In the genomic region with DNA sequence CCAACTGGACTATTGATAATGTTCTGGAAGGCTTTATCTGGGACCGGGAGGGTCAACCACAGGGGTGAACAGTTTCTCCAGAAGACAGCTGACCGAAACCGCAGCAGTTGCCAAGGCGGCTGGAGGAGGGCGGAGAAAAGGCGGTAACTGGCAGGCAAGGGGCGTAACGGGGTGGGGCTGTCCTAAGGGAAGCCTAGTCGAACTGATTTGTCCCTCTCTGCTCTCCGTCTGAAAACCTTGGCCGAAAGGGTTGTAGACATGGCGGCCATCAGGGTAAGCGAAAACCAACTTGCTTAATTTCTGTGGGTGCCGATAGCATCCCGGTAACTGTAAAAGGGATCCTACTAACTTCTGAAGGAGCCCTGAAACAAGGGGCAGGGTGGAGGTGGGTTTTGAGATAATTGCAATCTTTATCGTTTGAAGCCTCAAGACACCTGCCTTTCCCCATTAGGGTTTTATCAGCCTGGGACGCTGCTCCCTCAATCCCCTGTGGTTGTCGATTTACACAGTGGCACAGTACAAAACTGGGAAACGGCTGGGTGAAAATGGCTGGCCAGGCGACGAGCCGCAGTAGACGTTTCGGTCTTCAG, we compare ENCODE assay signal across 1 cellular context.
TF ChIP-seq lines count a peak whose summit lies in the region.

A gene with protein sequence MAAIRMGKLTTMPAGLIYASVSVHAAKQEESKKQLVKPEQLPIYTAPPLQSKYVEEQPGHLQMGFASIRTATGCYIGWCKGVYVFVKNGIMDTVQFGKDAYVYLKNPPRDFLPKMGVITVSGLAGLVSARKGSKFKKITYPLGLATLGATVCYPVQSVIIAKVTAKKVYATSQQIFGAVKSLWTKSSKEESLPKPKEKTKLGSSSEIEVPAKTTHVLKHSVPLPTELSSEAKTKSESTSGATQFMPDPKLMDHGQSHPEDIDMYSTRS (plus strand): TSS at position 223 of the 590 bp plus-strand sequence. CDS start 36 bp downstream, at position 259.

TF ChIP-seq in HepG2, 621 proteins besides CTCF, POLR2A, EP300 and RAD21 (continued from another document and continues in another):
- TF ChIP-seq, protein P1, sequence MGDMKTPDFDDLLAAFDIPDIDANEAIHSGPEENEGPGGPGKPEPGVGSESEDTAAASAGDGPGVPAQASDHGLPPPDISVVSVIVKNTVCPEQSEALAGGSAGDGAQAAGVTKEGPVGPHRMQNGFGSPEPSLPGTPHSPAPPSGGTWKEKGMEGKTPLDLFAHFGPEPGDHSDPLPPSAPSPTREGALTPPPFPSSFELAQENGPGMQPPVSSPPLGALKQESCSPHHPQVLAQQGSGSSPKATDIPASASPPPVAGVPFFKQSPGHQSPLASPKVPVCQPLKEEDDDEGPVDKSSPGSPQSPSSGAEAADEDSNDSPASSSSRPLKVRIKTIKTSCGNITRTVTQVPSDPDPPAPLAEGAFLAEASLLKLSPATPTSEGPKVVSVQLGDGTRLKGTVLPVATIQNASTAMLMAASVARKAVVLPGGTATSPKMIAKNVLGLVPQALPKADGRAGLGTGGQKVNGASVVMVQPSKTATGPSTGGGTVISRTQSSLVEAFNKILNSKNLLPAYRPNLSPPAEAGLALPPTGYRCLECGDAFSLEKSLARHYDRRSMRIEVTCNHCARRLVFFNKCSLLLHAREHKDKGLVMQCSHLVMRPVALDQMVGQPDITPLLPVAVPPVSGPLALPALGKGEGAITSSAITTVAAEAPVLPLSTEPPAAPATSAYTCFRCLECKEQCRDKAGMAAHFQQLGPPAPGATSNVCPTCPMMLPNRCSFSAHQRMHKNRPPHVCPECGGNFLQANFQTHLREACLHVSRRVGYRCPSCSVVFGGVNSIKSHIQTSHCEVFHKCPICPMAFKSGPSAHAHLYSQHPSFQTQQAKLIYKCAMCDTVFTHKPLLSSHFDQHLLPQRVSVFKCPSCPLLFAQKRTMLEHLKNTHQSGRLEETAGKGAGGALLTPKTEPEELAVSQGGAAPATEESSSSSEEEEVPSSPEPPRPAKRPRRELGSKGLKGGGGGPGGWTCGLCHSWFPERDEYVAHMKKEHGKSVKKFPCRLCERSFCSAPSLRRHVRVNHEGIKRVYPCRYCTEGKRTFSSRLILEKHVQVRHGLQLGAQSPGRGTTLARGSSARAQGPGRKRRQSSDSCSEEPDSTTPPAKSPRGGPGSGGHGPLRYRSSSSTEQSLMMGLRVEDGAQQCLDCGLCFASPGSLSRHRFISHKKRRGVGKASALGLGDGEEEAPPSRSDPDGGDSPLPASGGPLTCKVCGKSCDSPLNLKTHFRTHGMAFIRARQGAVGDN (CRISPR knock-in tag; IDR thresholded peaks at IDR 0.05), result peak; percentile 24; the same call in 1 of the 2 replicates
- no peak for TF ChIP-seq ZNF572 (CRISPR knock-in tag; IDR thresholded peaks at IDR 0.05)
- no peak for TF ChIP-seq PTBP1 (IDR thresholded peaks at IDR 0.05; ENCODE audit: low read depth, low read length, poor library complexity, severe bottlenecking)
- TF ChIP-seq ZNF34 (CRISPR knock-in tag; IDR thresholded peaks at IDR 0.05; ENCODE audit: borderline replicate concordance), result no peak
- no peak for TF ChIP-seq LCORL (IDR thresholded peaks at IDR 0.05)
- no peak for TF ChIP-seq LCORL (CRISPR knock-in tag; IDR thresholded peaks at IDR 0.05)
- TF ChIP-seq, protein P2, sequence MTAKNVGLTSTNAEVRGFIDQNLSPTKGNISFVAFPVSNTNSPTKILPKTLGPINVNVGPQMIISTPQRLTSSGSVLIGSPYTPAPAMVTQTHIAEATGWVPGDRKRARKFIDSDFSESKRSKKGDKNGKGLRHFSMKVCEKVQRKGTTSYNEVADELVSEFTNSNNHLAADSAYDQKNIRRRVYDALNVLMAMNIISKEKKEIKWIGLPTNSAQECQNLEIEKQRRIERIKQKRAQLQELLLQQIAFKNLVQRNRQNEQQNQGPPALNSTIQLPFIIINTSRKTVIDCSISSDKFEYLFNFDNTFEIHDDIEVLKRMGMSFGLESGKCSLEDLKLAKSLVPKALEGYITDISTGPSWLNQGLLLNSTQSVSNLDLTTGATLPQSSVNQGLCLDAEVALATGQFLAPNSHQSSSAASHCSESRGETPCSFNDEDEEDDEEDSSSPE (CRISPR knock-in tag; IDR thresholded peaks at IDR 0.05), result no peak; the same call in 1 of the 2 replicates
- TF ChIP-seq, protein P3, sequence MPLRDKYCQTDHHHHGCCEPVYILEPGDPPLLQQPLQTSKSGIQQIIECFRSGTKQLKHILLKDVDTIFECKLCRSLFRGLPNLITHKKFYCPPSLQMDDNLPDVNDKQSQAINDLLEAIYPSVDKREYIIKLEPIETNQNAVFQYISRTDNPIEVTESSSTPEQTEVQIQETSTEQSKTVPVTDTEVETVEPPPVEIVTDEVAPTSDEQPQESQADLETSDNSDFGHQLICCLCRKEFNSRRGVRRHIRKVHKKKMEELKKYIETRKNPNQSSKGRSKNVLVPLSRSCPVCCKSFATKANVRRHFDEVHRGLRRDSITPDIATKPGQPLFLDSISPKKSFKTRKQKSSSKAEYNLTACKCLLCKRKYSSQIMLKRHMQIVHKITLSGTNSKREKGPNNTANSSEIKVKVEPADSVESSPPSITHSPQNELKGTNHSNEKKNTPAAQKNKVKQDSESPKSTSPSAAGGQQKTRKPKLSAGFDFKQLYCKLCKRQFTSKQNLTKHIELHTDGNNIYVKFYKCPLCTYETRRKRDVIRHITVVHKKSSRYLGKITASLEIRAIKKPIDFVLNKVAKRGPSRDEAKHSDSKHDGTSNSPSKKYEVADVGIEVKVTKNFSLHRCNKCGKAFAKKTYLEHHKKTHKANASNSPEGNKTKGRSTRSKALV (CRISPR knock-in tag; IDR thresholded peaks at IDR 0.05), result no peak
- no peak for TF ChIP-seq SMAD1 (CRISPR knock-in tag; IDR thresholded peaks at IDR 0.05; ENCODE audit: borderline replicate concordance, low read depth)
- no peak for TF ChIP-seq CENPT (CRISPR knock-in tag; IDR thresholded peaks at IDR 0.05; ENCODE audit: low read depth)
- no peak for TF ChIP-seq ZC3H4 (CRISPR knock-in tag; IDR thresholded peaks at IDR 0.05; ENCODE audit: borderline replicate concordance)
- no peak for TF ChIP-seq ZNF343 (CRISPR knock-in tag; IDR thresholded peaks at IDR 0.05)
- no peak for TF ChIP-seq AHR (CRISPR knock-in tag; IDR thresholded peaks at IDR 0.05)
- TF ChIP-seq, protein P4, sequence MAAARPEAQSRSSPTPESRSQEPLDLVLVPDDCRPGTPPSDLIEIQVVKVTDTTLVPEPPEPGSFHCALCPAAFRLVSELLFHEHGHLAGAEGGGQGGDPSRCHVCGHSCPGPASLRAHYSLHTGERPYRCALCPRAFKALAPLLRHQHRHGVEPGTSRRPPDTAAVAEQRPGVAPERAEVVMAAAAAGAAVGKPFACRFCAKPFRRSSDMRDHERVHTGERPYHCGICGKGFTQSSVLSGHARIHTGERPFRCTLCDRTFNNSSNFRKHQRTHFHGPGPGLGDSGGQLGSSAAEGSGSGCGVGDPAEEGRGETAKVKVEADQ (CRISPR knock-in tag; IDR thresholded peaks at IDR 0.05; ENCODE audit: borderline replicate concordance), result no peak
- no peak for TF ChIP-seq ZNF558 (CRISPR knock-in tag; IDR thresholded peaks at IDR 0.05; ENCODE audit: borderline replicate concordance)
- TF ChIP-seq, protein P5, sequence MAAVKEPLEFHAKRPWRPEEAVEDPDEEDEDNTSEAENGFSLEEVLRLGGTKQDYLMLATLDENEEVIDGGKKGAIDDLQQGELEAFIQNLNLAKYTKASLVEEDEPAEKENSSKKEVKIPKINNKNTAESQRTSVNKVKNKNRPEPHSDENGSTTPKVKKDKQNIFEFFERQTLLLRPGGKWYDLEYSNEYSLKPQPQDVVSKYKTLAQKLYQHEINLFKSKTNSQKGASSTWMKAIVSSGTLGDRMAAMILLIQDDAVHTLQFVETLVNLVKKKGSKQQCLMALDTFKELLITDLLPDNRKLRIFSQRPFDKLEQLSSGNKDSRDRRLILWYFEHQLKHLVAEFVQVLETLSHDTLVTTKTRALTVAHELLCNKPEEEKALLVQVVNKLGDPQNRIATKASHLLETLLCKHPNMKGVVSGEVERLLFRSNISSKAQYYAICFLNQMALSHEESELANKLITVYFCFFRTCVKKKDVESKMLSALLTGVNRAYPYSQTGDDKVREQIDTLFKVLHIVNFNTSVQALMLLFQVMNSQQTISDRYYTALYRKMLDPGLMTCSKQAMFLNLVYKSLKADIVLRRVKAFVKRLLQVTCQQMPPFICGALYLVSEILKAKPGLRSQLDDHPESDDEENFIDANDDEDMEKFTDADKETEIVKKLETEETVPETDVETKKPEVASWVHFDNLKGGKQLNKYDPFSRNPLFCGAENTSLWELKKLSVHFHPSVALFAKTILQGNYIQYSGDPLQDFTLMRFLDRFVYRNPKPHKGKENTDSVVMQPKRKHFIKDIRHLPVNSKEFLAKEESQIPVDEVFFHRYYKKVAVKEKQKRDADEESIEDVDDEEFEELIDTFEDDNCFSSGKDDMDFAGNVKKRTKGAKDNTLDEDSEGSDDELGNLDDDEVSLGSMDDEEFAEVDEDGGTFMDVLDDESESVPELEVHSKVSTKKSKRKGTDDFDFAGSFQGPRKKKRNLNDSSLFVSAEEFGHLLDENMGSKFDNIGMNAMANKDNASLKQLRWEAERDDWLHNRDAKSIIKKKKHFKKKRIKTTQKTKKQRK (IDR thresholded peaks at IDR 0.05; ENCODE audit: low read length), result no peak
- TF ChIP-seq STAG1 (CRISPR knock-in tag; IDR thresholded peaks at IDR 0.05), result no peak
- no peak for TF ChIP-seq SRSF9 (IDR thresholded peaks at IDR 0.05; ENCODE audit: borderline replicate concordance, insufficient read depth, low read depth, low read length, poor library complexity, severe bottlenecking)
- TF ChIP-seq, protein P6, sequence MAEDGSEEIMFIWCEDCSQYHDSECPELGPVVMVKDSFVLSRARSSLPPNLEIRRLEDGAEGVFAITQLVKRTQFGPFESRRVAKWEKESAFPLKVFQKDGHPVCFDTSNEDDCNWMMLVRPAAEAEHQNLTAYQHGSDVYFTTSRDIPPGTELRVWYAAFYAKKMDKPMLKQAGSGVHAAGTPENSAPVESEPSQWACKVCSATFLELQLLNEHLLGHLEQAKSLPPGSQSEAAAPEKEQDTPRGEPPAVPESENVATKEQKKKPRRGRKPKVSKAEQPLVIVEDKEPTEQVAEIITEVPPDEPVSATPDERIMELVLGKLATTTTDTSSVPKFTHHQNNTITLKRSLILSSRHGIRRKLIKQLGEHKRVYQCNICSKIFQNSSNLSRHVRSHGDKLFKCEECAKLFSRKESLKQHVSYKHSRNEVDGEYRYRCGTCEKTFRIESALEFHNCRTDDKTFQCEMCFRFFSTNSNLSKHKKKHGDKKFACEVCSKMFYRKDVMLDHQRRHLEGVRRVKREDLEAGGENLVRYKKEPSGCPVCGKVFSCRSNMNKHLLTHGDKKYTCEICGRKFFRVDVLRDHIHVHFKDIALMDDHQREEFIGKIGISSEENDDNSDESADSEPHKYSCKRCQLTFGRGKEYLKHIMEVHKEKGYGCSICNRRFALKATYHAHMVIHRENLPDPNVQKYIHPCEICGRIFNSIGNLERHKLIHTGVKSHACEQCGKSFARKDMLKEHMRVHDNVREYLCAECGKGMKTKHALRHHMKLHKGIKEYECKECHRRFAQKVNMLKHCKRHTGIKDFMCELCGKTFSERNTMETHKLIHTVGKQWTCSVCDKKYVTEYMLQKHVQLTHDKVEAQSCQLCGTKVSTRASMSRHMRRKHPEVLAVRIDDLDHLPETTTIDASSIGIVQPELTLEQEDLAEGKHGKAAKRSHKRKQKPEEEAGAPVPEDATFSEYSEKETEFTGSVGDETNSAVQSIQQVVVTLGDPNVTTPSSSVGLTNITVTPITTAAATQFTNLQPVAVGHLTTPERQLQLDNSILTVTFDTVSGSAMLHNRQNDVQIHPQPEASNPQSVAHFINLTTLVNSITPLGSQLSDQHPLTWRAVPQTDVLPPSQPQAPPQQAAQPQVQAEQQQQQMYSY (CRISPR knock-in tag; IDR thresholded peaks at IDR 0.05), result no peak
- TF ChIP-seq NR2F1 (CRISPR knock-in tag; IDR thresholded peaks at IDR 0.05), result no peak
- no peak for TF ChIP-seq SNAPC2 (CRISPR knock-in tag; IDR thresholded peaks at IDR 0.05)
- TF ChIP-seq, protein P7, sequence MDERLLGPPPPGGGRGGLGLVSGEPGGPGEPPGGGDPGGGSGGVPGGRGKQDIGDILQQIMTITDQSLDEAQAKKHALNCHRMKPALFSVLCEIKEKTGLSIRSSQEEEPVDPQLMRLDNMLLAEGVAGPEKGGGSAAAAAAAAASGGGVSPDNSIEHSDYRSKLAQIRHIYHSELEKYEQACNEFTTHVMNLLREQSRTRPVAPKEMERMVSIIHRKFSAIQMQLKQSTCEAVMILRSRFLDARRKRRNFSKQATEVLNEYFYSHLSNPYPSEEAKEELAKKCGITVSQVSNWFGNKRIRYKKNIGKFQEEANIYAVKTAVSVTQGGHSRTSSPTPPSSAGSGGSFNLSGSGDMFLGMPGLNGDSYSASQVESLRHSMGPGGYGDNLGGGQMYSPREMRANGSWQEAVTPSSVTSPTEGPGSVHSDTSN (CRISPR knock-in tag; IDR thresholded peaks at IDR 0.05), result peak; percentile 32; the same call in 1 of the 2 replicates
- no peak for TF ChIP-seq MTA3 (CRISPR knock-in tag; IDR thresholded peaks at IDR 0.05)
- TF ChIP-seq ZNF816 (CRISPR knock-in tag; IDR thresholded peaks at IDR 0.05; ENCODE audit: borderline replicate concordance), result no peak
- TF ChIP-seq ZNF501 (CRISPR knock-in tag; IDR thresholded peaks at IDR 0.05), result no peak
- TF ChIP-seq ZNF143 (CRISPR knock-in tag; IDR thresholded peaks at IDR 0.05), result no peak
- TF ChIP-seq, protein P8, sequence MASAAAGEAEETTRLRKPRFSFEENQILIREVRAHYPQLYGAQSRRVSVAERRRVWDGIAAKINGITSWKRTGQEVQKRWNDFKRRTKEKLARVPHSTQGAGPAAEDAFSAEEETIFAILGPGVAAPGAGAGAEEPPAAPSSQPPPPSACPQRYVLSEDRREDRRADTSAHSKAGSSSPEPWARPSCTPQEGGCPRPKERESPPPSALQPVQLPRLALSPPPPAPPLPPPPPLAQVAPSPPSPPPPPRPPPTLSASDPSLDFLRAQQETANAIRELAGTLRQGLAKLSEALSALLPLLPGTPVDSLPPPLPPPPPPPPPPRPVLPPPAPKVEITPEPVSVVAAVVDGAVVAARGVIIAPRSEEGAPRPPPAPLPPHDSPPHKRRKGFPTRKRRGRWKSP (CRISPR knock-in tag; IDR thresholded peaks at IDR 0.05), result no peak
- TF ChIP-seq ATAD3A (CRISPR knock-in tag; IDR thresholded peaks at IDR 0.05), result no peak
- TF ChIP-seq, protein P9, sequence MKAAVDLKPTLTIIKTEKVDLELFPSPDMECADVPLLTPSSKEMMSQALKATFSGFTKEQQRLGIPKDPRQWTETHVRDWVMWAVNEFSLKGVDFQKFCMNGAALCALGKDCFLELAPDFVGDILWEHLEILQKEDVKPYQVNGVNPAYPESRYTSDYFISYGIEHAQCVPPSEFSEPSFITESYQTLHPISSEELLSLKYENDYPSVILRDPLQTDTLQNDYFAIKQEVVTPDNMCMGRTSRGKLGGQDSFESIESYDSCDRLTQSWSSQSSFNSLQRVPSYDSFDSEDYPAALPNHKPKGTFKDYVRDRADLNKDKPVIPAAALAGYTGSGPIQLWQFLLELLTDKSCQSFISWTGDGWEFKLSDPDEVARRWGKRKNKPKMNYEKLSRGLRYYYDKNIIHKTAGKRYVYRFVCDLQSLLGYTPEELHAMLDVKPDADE (CRISPR knock-in tag; IDR thresholded peaks at IDR 0.05), result no peak
- no peak for TF ChIP-seq SRY (CRISPR knock-in tag; IDR thresholded peaks at IDR 0.05)
- no peak for TF ChIP-seq ZNF589 (CRISPR knock-in tag; conservative IDR thresholded peaks at IDR 0.05)
- no peak for TF ChIP-seq JUND (CRISPR knock-in tag; IDR thresholded peaks at IDR 0.05)
- no peak for TF ChIP-seq ZNF234 (CRISPR knock-in tag; conservative IDR thresholded peaks at IDR 0.05)
- TF ChIP-seq KDM2A (CRISPR knock-in tag; IDR thresholded peaks at IDR 0.05; ENCODE audit: borderline replicate concordance, low read depth), result no peak
- TF ChIP-seq ZNF382 (CRISPR knock-in tag; IDR thresholded peaks at IDR 0.05; ENCODE audit: borderline replicate concordance), result no peak
- no peak for TF ChIP-seq NRL (CRISPR knock-in tag; IDR thresholded peaks at IDR 0.05; ENCODE audit: borderline replicate concordance)
